Comparison of ENCODE assay signal across 1 cellular context in genomic region chr3:11600501-11601282, GRCh38.
TF ChIP-seq lines count a peak whose summit lies in the region.

No MANE protein-coding gene starts in this region.

TF ChIP-seq in GM23338, 12 proteins besides CTCF, POLR2A, EP300 and RAD21 (continued from another document):
- TF ChIP-seq, protein P1, sequence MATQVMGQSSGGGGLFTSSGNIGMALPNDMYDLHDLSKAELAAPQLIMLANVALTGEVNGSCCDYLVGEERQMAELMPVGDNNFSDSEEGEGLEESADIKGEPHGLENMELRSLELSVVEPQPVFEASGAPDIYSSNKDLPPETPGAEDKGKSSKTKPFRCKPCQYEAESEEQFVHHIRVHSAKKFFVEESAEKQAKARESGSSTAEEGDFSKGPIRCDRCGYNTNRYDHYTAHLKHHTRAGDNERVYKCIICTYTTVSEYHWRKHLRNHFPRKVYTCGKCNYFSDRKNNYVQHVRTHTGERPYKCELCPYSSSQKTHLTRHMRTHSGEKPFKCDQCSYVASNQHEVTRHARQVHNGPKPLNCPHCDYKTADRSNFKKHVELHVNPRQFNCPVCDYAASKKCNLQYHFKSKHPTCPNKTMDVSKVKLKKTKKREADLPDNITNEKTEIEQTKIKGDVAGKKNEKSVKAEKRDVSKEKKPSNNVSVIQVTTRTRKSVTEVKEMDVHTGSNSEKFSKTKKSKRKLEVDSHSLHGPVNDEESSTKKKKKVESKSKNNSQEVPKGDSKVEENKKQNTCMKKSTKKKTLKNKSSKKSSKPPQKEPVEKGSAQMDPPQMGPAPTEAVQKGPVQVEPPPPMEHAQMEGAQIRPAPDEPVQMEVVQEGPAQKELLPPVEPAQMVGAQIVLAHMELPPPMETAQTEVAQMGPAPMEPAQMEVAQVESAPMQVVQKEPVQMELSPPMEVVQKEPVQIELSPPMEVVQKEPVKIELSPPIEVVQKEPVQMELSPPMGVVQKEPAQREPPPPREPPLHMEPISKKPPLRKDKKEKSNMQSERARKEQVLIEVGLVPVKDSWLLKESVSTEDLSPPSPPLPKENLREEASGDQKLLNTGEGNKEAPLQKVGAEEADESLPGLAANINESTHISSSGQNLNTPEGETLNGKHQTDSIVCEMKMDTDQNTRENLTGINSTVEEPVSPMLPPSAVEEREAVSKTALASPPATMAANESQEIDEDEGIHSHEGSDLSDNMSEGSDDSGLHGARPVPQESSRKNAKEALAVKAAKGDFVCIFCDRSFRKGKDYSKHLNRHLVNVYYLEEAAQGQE (IDR thresholded peaks at IDR 0.05; ENCODE audit: unreplicated experiment): no peak
- TF ChIP-seq STAT1 (IDR thresholded peaks at IDR 0.05; ENCODE audit: unreplicated experiment) (no peak), EZH2phosphoT487 (IDR thresholded peaks at IDR 0.05; ENCODE audit: unreplicated experiment) (no peak), POLR2AphosphoS5 (IDR thresholded peaks at IDR 0.05; ENCODE audit: low read depth) (no peak), NANOG (IDR thresholded peaks at IDR 0.05; ENCODE audit: borderline replicate concordance) (no peak), EZH2 (IDR thresholded peaks at IDR 0.05; ENCODE audit: low read depth, unreplicated experiment) (no peak), JUNB (IDR thresholded peaks at IDR 0.05; ENCODE audit: unreplicated experiment) (no peak)
TF ChIP-seq in GM23338: peak in this region for 0.
